8 cellular contexts compared by ENCODE assay signal in genomic region chr4:103098746-103099421, GRCh38. TPM values are rescaled to one million over a fixed set of nuclear protein-coding genes. Genes with fewer than 3 reads are reported as not detected.
A peak's percentile ranks its signal among the peaks of the same experiment; 100 is the strongest.
DNase-seq lines count a peak whose midpoint lies in the region; ATAC-seq, FAIRE-seq and TF ChIP-seq lines count a peak whose summit lies in the region.

No MANE protein-coding gene starts in this region.

- in situ Hi-C loops in GM13976 (cut with MboI; ENCODE audit: low sequenced_read_pairs, unreplicated experiment), result loop anchor here (5.0 to 10.0 kb wide), 2 partner anchors 472 to 654 kb away; no protein-coding TSS in a partner anchor

- H3K9me3 Mint-ChIP-seq in endothelial cell (ENCODE audit: unreplicated experiment), result no peaks in the 10 kb centered on the region

- TF ChIP-seq POLR2A in NB4 (IDR thresholded peaks at IDR 0.05; ENCODE audit: extremely low read depth, insufficient read length), result no peak

- no peaks in the 10 kb centered on the region for H3K9me3 ChIP-seq in A673 (ENCODE audit: low read depth, low read length, poor library complexity, severe bottlenecking)

- TF ChIP-seq CTCF in A673 (conservative IDR thresholded peaks at IDR 0.05; ENCODE audit: low read depth, low read length) (no peak), NB4 (IDR thresholded peaks at IDR 0.05; ENCODE audit: low read depth, low read length) (no peak), endothelial cell (IDR thresholded peaks at IDR 0.05; ENCODE audit: unreplicated experiment) (no peak), GM13976 (IDR thresholded peaks at IDR 0.05; ENCODE audit: borderline replicate concordance, control extremely low read depth, extremely low read depth, insufficient read depth, missing control alignments) (no peak)

- DNase-seq in A673 (ENCODE audit: low spot score) (peak; percentile 24), NB4 (ENCODE audit: low read depth) (no peak), endothelial cell (ENCODE audit: low spot score) (no peak), myocyte (ENCODE audit: low read depth) (peak; percentile 17), RCC 7860 (ENCODE audit: low spot score) (no peak), GM13976 (ENCODE audit: low spot score) (no peak), RKO (ENCODE audit: low spot score) (no peak)

- H3K27ac Mint-ChIP-seq in endothelial cell (ENCODE audit: unreplicated experiment), result peak overlapping the region; percentile 86

- peak overlapping the region; percentile 49 for H3K4me3 ChIP-seq in A673 (ENCODE audit: low read depth, low read length, poor library complexity, severe bottlenecking)
- peak overlapping the region; percentile 66 for H3K4me3 ChIP-seq in NB4 (ENCODE audit: low read depth, low read length)

- no peak for ATAC-seq in HG02938 (IDR thresholded peaks at IDR 0.05; ENCODE audit: unreplicated experiment)

- no peaks in the 10 kb centered on the region for H3K36me3 Mint-ChIP-seq in endothelial cell (ENCODE audit: low read depth, unreplicated experiment)

- H3K4me1 Mint-ChIP-seq in endothelial cell (ENCODE audit: unreplicated experiment), result peaks cover 16% of the 10 kb centered on the region

- POLR2A ChIA-PET in A673 (lab: Charles Lee; ENCODE audit: low non-redundant PET), result interaction anchor here (0.5 kb wide), 1 partner anchor 278 kb away, joined by 3 read pairs; no protein-coding TSS in a partner anchor

- intact Hi-C loops in A673 (cut with micrococcal nuclease; ENCODE audit: unreplicated experiment), result no loop called here

- CTCF ChIA-PET in A673 (lab: Charles Lee), result interaction anchor here (1.2 to 1.7 kb wide), 3 partner anchors 310 to 833 kb away, joined by 3 to 5 read pairs (median 3); no protein-coding TSS in a partner anchor

- peak overlapping the region; percentile 12 for H3K27ac ChIP-seq in A673 (ENCODE audit: low read depth, low read length, poor library complexity, severe bottlenecking)

- FAIRE-seq in RCC 7860 (lab: Jason Lieb, UNC), result no peak

- H3K4me1 ChIP-seq in A673 (ENCODE audit: insufficient read depth, low read length, poor library complexity, severe bottlenecking), result peaks cover 6% of the 10 kb centered on the region

- peaks cover 4% of the 10 kb centered on the region for H3K27me3 Mint-ChIP-seq in endothelial cell (ENCODE audit: unreplicated experiment)

- H3K36me3 ChIP-seq in A673 (ENCODE audit: insufficient read depth, low read length, poor library complexity, severe bottlenecking), result no peaks in the 10 kb centered on the region

- no peaks in the 10 kb centered on the region for H3K27me3 ChIP-seq in A673 (replicated peaks; ENCODE audit: insufficient read depth, low read depth, low read length, poor library complexity)

- H3K4me3 Mint-ChIP-seq in endothelial cell (ENCODE audit: unreplicated experiment), result peak overlapping the region; percentile 91

- BruUV-seq in A673 (replicated peaks; lab: Mats Ljungman, UMichigan), result no TSS peak

RNA-seq across cellular contexts. Expression of gene BDH2, which starts 0.8 kb away (rescaled TPM):
- total RNA-seq in A673 (2021) (28.3 and 33.1 TPM in 2 replicates), endothelial cell (ENCODE audit: unreplicated experiment) (43.4 TPM), myocyte (52.0 and 69.8 TPM in 2 replicates)
- polyA plus RNA-seq in myocyte (2012), result 54.9 TPM

RNA-seq across cellular contexts. Expression of gene SLC9B2, which starts 22.3 kb away (rescaled TPM):
- 25.3 and 28.0 TPM in 2 replicates for total RNA-seq in A673 (2021)
- 5.8 TPM for total RNA-seq in endothelial cell (ENCODE audit: unreplicated experiment)
- total RNA-seq in myocyte, result 9.7 and 10.6 TPM in 2 replicates
- polyA plus RNA-seq in myocyte (2012), result 5.9 TPM

Comparison
In these comparisons a context has a peak if more than half of its experiments do, and no peak if none do; other contexts are left out.
1. DNase-seq: peak in A673 (single experiment) and myocyte (single experiment); none in NB4 (single experiment), endothelial cell (single experiment), RCC 7860 (single experiment), GM13976 (single experiment) and RKO (single experiment).